2 cellular contexts compared by ENCODE assay signal in genomic region chr12:79424109-79424721, GRCh38.
TF ChIP-seq lines count a peak whose summit lies in the region.

No MANE protein-coding gene starts in this region.

TF ChIP-seq in IMR-90, 13 proteins besides CTCF, POLR2A, EP300 and RAD21:
- TF ChIP-seq CEBPB (IDR thresholded peaks at IDR 0.05; ENCODE audit: low read depth, low read length), result peak; percentile 85
- TF ChIP-seq CHD1 (IDR thresholded peaks at IDR 0.05; ENCODE audit: low read depth, low read length), result peak; percentile 69; the same call in 1 of the 2 replicates
- peak; percentile 49 for TF ChIP-seq RCOR1 (IDR thresholded peaks at IDR 0.05; ENCODE audit: insufficient replicate concordance, low read length)
- no peak for TF ChIP-seq BHLHE40 (IDR thresholded peaks at IDR 0.05; ENCODE audit: low read depth, low read length)
- TF ChIP-seq MAZ (IDR thresholded peaks at IDR 0.05; ENCODE audit: borderline replicate concordance, low read depth, low read length), result no peak
- TF ChIP-seq MXI1 (IDR thresholded peaks at IDR 0.05; ENCODE audit: borderline replicate concordance, low read depth, low read length), result no peak
- TF ChIP-seq MAFK (IDR thresholded peaks at IDR 0.05; ENCODE audit: low read depth, low read length), result peak; percentile 22; the same call in 1 of the 2 replicates
- TF ChIP-seq FOS (IDR thresholded peaks at IDR 0.05; ENCODE audit: low read depth, low read length), result peak; percentile 75
- no peak for TF ChIP-seq SMC3 (IDR thresholded peaks at IDR 0.05; ENCODE audit: low read depth, low read length)
TF ChIP-seq in IMR-90: peak in this region for 5.

TF ChIP-seq in HepG2, 621 proteins besides CTCF, POLR2A, EP300 and RAD21 (continued from another document and continues in another):
- no peak for TF ChIP-seq ZNF574 (CRISPR knock-in tag; IDR thresholded peaks at IDR 0.05)
- TF ChIP-seq IKZF5 (CRISPR knock-in tag; IDR thresholded peaks at IDR 0.05), result peak; percentile 81; the same call in 1 of the 2 replicates
- TF ChIP-seq ELF3 (CRISPR knock-in tag; IDR thresholded peaks at IDR 0.05), result peak; percentile 64
- TF ChIP-seq ATF3 (CRISPR knock-in tag; IDR thresholded peaks at IDR 0.05), result no peak
- peak; percentile 33 for TF ChIP-seq ASH2L (IDR thresholded peaks at IDR 0.05; ENCODE audit: insufficient read length, low read depth, low read length)
- no peak for TF ChIP-seq ZNF44 (CRISPR knock-in tag; IDR thresholded peaks at IDR 0.05)
- TF ChIP-seq TEAD2 (CRISPR knock-in tag; IDR thresholded peaks at IDR 0.05), result no peak
- TF ChIP-seq ETV5 (CRISPR knock-in tag; IDR thresholded peaks at IDR 0.05; ENCODE audit: borderline replicate concordance), result no peak; the same call in 1 of the 2 replicates
- peak; percentile 41; the same call in 1 of the 2 replicates for TF ChIP-seq SALL1 (CRISPR knock-in tag; IDR thresholded peaks at IDR 0.05)
- peak; percentile 58 for TF ChIP-seq FOXP4 (CRISPR knock-in tag; IDR thresholded peaks at IDR 0.05)
- TF ChIP-seq GATA4 (IDR thresholded peaks at IDR 0.05; ENCODE audit: borderline replicate concordance, low read depth), result peak; percentile 67; the same call in 1 of the 2 replicates
- TF ChIP-seq KIAA2018 (CRISPR knock-in tag; IDR thresholded peaks at IDR 0.05; ENCODE audit: borderline replicate concordance), result no peak
- no peak for TF ChIP-seq ZNF431 (CRISPR knock-in tag; IDR thresholded peaks at IDR 0.05; ENCODE audit: borderline replicate concordance, low read depth)
- peak; percentile 96 for TF ChIP-seq SOX5 (CRISPR knock-in tag; IDR thresholded peaks at IDR 0.05; ENCODE audit: borderline replicate concordance)
- TF ChIP-seq HCFC1 (IDR thresholded peaks at IDR 0.05; ENCODE audit: low read depth, low read length), result no peak
- no peak for TF ChIP-seq ATF2 (CRISPR knock-in tag; IDR thresholded peaks at IDR 0.05)
- no peak for TF ChIP-seq NR0B2 (CRISPR knock-in tag; IDR thresholded peaks at IDR 0.05)
- TF ChIP-seq IRX3 (CRISPR knock-in tag; IDR thresholded peaks at IDR 0.05; ENCODE audit: borderline replicate concordance, low read depth), result no peak
- peak; percentile 67; the same call in 1 of the 2 replicates for TF ChIP-seq ZGPAT (CRISPR knock-in tag; IDR thresholded peaks at IDR 0.05)
- no peak for TF ChIP-seq HMG20B (CRISPR knock-in tag; conservative IDR thresholded peaks at IDR 0.05)
- peak; percentile 81 for TF ChIP-seq FOXA3 (CRISPR knock-in tag; IDR thresholded peaks at IDR 0.05)
- TF ChIP-seq SNAI1 (CRISPR knock-in tag; IDR thresholded peaks at IDR 0.05; ENCODE audit: borderline replicate concordance), result no peak
- TF ChIP-seq LCORL (IDR thresholded peaks at IDR 0.05), result peak; percentile 95; the same call in 1 of the 2 replicates
- no peak; the same call in 1 of the 2 replicates for TF ChIP-seq LCORL (CRISPR knock-in tag; IDR thresholded peaks at IDR 0.05)
- TF ChIP-seq ZNF883 (CRISPR knock-in tag; IDR thresholded peaks at IDR 0.05; ENCODE audit: not compliant biosample characterization), result no peak
- no peak for TF ChIP-seq PHF21A (CRISPR knock-in tag; IDR thresholded peaks at IDR 0.05)
- TF ChIP-seq ZFAT (CRISPR knock-in tag; conservative IDR thresholded peaks at IDR 0.05), result no peak
- TF ChIP-seq ATF7 (IDR thresholded peaks at IDR 0.05), result peak; percentile 13; the same call in 1 of the 2 replicates
- no peak for TF ChIP-seq ATF7 (CRISPR knock-in tag; IDR thresholded peaks at IDR 0.05)
- no peak for TF ChIP-seq GABPA (IDR thresholded peaks at IDR 0.05; ENCODE audit: low read depth, low read length)
- TF ChIP-seq GABPA (CRISPR knock-in tag; IDR thresholded peaks at IDR 0.05; ENCODE audit: low read depth), result peak; percentile 35; the same call in 1 of the 2 replicates
- TF ChIP-seq ZNF34 (CRISPR knock-in tag; IDR thresholded peaks at IDR 0.05; ENCODE audit: borderline replicate concordance), result no peak
